In the genomic region with DNA sequence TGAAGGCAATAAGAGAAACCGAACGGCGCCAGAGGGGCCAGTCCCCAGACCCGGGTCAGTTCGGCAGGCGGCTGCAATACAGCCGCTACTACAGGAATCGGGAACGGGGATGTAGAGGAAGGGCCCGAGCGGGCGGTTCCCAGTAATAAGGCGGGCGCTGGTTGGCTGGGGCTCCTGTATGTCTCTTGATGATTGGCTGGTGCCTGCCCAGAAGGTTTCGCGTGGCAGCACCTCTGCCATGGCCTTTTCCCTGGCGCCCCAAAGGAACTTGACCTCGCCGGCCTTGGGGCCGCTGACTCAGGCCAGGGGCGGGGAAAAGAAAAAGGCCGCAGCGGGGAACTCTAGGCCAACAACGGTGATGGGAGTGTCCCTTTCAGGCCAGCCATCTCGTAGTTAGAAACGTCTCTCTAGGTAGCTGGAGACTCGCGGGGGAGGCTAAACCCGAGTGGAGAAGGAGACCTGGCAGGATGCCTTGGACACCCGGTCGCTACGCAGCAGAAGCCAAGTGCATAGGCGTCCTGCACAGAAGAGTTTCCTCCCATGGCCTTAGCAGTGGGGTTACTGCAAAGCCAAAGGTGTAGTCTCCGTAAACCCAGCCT, we compare ENCODE assay signal across 8 cellular contexts. TPM values are rescaled to one million over a fixed set of nuclear protein-coding genes. Genes with fewer than 3 reads are reported as not detected.
DNase-seq lines count a peak whose midpoint lies in the region; ATAC-seq, FAIRE-seq and TF ChIP-seq lines count a peak whose summit lies in the region.

A gene with protein sequence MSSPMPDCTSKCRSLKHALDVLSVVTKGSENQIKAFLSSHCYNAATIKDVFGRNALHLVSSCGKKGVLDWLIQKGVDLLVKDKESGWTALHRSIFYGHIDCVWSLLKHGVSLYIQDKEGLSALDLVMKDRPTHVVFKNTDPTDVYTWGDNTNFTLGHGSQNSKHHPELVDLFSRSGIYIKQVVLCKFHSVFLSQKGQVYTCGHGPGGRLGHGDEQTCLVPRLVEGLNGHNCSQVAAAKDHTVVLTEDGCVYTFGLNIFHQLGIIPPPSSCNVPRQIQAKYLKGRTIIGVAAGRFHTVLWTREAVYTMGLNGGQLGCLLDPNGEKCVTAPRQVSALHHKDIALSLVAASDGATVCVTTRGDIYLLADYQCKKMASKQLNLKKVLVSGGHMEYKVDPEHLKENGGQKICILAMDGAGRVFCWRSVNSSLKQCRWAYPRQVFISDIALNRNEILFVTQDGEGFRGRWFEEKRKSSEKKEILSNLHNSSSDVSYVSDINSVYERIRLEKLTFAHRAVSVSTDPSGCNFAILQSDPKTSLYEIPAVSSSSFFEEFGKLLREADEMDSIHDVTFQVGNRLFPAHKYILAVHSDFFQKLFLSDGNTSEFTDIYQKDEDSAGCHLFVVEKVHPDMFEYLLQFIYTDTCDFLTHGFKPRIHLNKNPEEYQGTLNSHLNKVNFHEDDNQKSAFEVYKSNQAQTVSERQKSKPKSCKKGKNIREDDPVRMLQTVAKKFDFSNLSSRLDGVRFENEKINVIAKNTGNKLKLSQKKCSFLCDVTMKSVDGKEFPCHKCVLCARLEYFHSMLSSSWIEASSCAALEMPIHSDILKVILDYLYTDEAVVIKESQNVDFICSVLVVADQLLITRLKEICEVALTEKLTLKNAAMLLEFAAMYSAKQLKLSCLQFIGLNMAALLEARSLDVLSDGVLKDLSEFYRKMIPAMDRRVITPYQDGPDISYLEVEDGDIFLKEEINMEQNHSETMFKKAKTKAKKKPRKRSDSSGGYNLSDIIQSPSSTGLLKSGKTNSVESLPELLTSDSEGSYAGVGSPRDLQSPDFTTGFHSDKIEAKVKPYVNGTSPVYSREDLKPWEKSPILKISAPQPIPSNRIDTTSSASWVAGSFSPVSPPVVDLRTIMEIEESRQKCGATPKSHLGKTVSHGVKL (N-terminal part only) (minus strand): TSS at position 111 of the 599 bp plus-strand sequence. CDS start 7,258 bp downstream, outside the sequence.

- TF ChIP-seq CTCF in GM13976 (IDR thresholded peaks at IDR 0.05; ENCODE audit: borderline replicate concordance, control extremely low read depth, extremely low read depth, insufficient read depth, missing control alignments) (no peak), left ventricle myocardium inferior (IDR thresholded peaks at IDR 0.05; ENCODE audit: borderline replicate concordance) (no peak), psoas muscle (IDR thresholded peaks at IDR 0.05) (no peak)

- peak; percentile 88 for ATAC-seq in HG02870 (IDR thresholded peaks at IDR 0.05; ENCODE audit: unreplicated experiment)
- ATAC-seq in psoas muscle, result peak; percentile 97 to 99 (median 98)

- no peak for FAIRE-seq in urothelium cell line (lab: Jason Lieb, UNC)

- H3K27ac ChIP-seq in left ventricle myocardium inferior (replicated peaks) (peak within 1 kb of the TSS; percentile 98), psoas muscle (peak within 1 kb of the TSS; percentile 96)

- no peaks in the 10 kb centered on the region for H3K36me3 ChIP-seq in left ventricle myocardium inferior
- peaks cover 0 to 3% of the 10 kb centered on the region in 2 donors for H3K36me3 ChIP-seq in psoas muscle (ENCODE audit: insufficient read depth in 1 of 2, low read depth in 1 of 2)

- in situ Hi-C loops in GM13976 (cut with MboI; ENCODE audit: low sequenced_read_pairs, unreplicated experiment), result no loop called here

- peak within 1 kb of the TSS; percentile 92 for H3K4me3 ChIP-seq in left ventricle myocardium inferior
- peak within 1 kb of the TSS; percentile 95 for H3K4me3 ChIP-seq in psoas muscle

- DNase-seq in GM13976 (ENCODE audit: low spot score), result peak; percentile 95
- DNase-seq in NCI-H146 treated with DMSO at 0.1 percent for 48 hours (lab: John Stamatoyannopoulos, UW; ENCODE audit: unreplicated experiment), result peak; percentile 93
- peak; percentile 94 for DNase-seq in amniotic epithelial cell (ENCODE audit: low read depth)
- peak; percentile 95 for DNase-seq in left ventricle myocardium inferior
- peak; percentile 94 to 97 for DNase-seq in psoas muscle
- DNase-seq in urothelium cell line (ENCODE audit: low spot score), result peak; percentile 90

- no peaks in the 10 kb centered on the region for H3K9me3 ChIP-seq in left ventricle myocardium inferior (replicated peaks)
- H3K9me3 ChIP-seq in psoas muscle, result no peaks in the 10 kb centered on the region

- WGBS in psoas muscle, 3 donors, result 0 to 2% (median 1%) methylated on average over 32 to 34 of the region's 34 CpGs

- peaks cover 55% of the 10 kb centered on the region for H3K4me1 ChIP-seq in left ventricle myocardium inferior
- H3K4me1 ChIP-seq in psoas muscle, result peaks cover 32% of the 10 kb centered on the region

- H3K27me3 ChIP-seq in left ventricle myocardium inferior (ENCODE audit: low read depth), result no peaks in the 10 kb centered on the region
- no peaks in the 10 kb centered on the region for H3K27me3 ChIP-seq in psoas muscle (ENCODE audit: insufficient read depth in 3 of 3, low read length in 2 of 3)

- intact Hi-C loops in T-helper 1 cell treated with Interleukin-12 subunit alpha and Interleukin-12 subunit beta and Interleukin-4 antibody, amounts not matched to agents 30 ng/mL and 1 ng/mL, for 36 hours (cut with micrococcal nuclease), result loop anchor here (1.0 to 2.0 kb wide), 7 partner anchors 34 to 1979 kb away; a partner anchor contains a TSS
- intact Hi-C loops in left ventricle myocardium inferior (cut with micrococcal nuclease) (no loop called here), psoas muscle (cut with DNase I) (no loop called here)

RNA-seq across cellular contexts. Expression of the gene that starts here (rescaled TPM):
- 34.9 and 37.1 TPM in 2 replicates for total RNA-seq in T-helper 1 cell treated with Interleukin-12 subunit alpha and Interleukin-12 subunit beta and Interleukin-4 antibody, amounts not matched to agents 30 ng/mL and 1 ng/mL, for 36 hours
- total RNA-seq in left ventricle myocardium inferior, result 28.5 TPM
- 10 to 100 TPM; 28.1 to 42.8 (median 31.8) TPM for total RNA-seq in psoas muscle
- polyA plus RNA-seq in psoas muscle, result 10 to 100 TPM; 23.8 to 35.3 (median 29.3) TPM

Comparison
In these comparisons a context has a peak if more than half of its experiments do, and no peak if none do; other contexts are left out.
1. Peak in every context shown above with its lines: DNase-seq, ATAC-seq, H3K4me3 ChIP-seq and H3K27ac ChIP-seq.